Comparison of ENCODE assay signal across 11 cellular contexts in genomic region chr22:23762866-23763578, GRCh38. TPM values are rescaled to one million over a fixed set of nuclear protein-coding genes. Genes with fewer than 3 reads are reported as not detected.
A peak's percentile ranks its signal among the peaks of the same experiment; 100 is the strongest.
DNase-seq lines count a peak whose midpoint lies in the region; ATAC-seq and TF ChIP-seq lines count a peak whose summit lies in the region.
"Had no signal": no experiment of that assay in that cellular context is flagged by ENCODE, and none has a peak within 500 bp of the region (broad histone marks: within the 10 kb centered on the region; RNA-seq: fewer than 3 reads in every experiment).

Gene C22orf15 (plus strand): TSS chr22:23762990. CDS start chr22:23763307, 317 bp downstream.

- peak; percentile 42 to 51 for ATAC-seq in naive thymus-derived CD8-positive, alpha-beta T cell
- no peak for ATAC-seq in GM18870 (IDR thresholded peaks at IDR 0.05; ENCODE audit: unreplicated experiment)
- ATAC-seq in GM18517 (IDR thresholded peaks at IDR 0.05; ENCODE audit: unreplicated experiment), result no peak

- peak within 1 kb of the TSS in 2 of 7 donors; percentile 25 to 31 for H3K27ac Mint-ChIP-seq in CD14-positive monocyte
- peak within 1 kb of the TSS; percentile 86 to 95 (median 92) for H3K27ac Mint-ChIP-seq in naive thymus-derived CD8-positive, alpha-beta T cell

- peaks cover 14% of the 10 kb centered on the region for H3K36me3 ChIP-seq in HUES6 (ENCODE audit: control insufficient read depth, insufficient read depth, low read length)
- H3K36me3 ChIP-seq in ascending aorta, result no peaks in the 10 kb centered on the region
- H3K36me3 ChIP-seq: adrenal gland had no signal

- H3K4me1 ChIP-seq in HUES6 (ENCODE audit: control insufficient read depth, insufficient read depth, low read length), result peaks cover 27% of the 10 kb centered on the region
- H3K4me1 ChIP-seq in ascending aorta, result peaks cover 9 to 15% of the 10 kb centered on the region in 2 donors

- no peaks in the 10 kb centered on the region for H3K9me3 ChIP-seq in HUES6 (ENCODE audit: control insufficient read depth, insufficient read depth, low read depth, low read length)
- no peaks in the 10 kb centered on the region for H3K9me3 ChIP-seq in ascending aorta
- H3K9me3 ChIP-seq: adrenal gland had no signal

- H3K27me3 ChIP-seq in HUES6 (ENCODE audit: control insufficient read depth, insufficient read depth, low read length) (no peaks in the 10 kb centered on the region), ascending aorta (no peaks in the 10 kb centered on the region)
- H3K27me3 ChIP-seq: adrenal gland had no signal

- TF ChIP-seq CTCF in CD14-positive monocyte (IDR thresholded peaks at IDR 0.05) (no peak), ascending aorta (IDR thresholded peaks at IDR 0.05) (no peak)

- peaks cover 11 to 13% of the 10 kb centered on the region in 2 donors for H3K36me3 Mint-ChIP-seq in CD14-positive monocyte
- peaks cover 0 to 2% (median 0%) of the 10 kb centered on the region in 3 donors for H3K36me3 Mint-ChIP-seq in naive thymus-derived CD8-positive, alpha-beta T cell

- H3K4me1 Mint-ChIP-seq in CD14-positive monocyte, result peaks cover 47% of the 10 kb centered on the region
- H3K4me1 Mint-ChIP-seq in naive thymus-derived CD8-positive, alpha-beta T cell, result peaks cover 18 to 52% (median 50%) of the 10 kb centered on the region in 4 donors

- DNase-seq in CD14-positive monocyte (ENCODE audit: low spot score) (no peak), ascending aorta (ENCODE audit: low spot score in 2 of 2) (no peak), NCI-H446 treated with DMSO at 0.1 percent for 48 hours (lab: John Stamatoyannopoulos, UW) (no peak), OCI-M1 (lab: John Stamatoyannopoulos, UW) (no peak)
- DNase-seq in naive thymus-derived CD8-positive, alpha-beta T cell, result peak in 6 of 10 donors; percentile 13 to 63 (median 36)
- DNase-seq: adrenal gland, NCI-H2029 treated with DMSO at 0.1 percent for 48 hours had no signal

- peaks cover 0 to 2% (median 0%) of the 10 kb centered on the region in 3 donors for H3K27me3 Mint-ChIP-seq in CD14-positive monocyte (ENCODE audit: low read depth in 3 of 3)
- H3K27me3 Mint-ChIP-seq in naive thymus-derived CD8-positive, alpha-beta T cell, result no peaks in the 10 kb centered on the region

- H3K9ac ChIP-seq in HUES6 (ENCODE audit: low read length), result peak within 1 kb of the TSS; percentile 21

- POLR2A ChIA-PET in naive thymus-derived CD8-positive, alpha-beta T cell (lab: Charles Lee), result interaction anchor here (0.6 to 8.2 kb wide), 9 partner anchors 9 to 151 kb away, joined by 4 to 65 read pairs (median 6); partner anchors contain the start of genes MIF, MMP11, SLC2A11 and SMARCB1

- H3K27ac ChIP-seq in HUES6 (ENCODE audit: low read depth, low read length) (no peak within 1 kb of the TSS), ascending aorta (no peak within 1 kb of the TSS)
- H3K27ac ChIP-seq: adrenal gland had no signal

- peak within 1 kb of the TSS; percentile 70 to 86 for H3K4me3 Mint-ChIP-seq in CD14-positive monocyte
- peak within 1 kb of the TSS; percentile 75 to 89 (median 84) for H3K4me3 Mint-ChIP-seq in naive thymus-derived CD8-positive, alpha-beta T cell

- intact Hi-C loops in CD14-positive monocyte (cut with micrococcal nuclease) (no loop called here), ascending aorta (cut with DNase I) (no loop called here)

- peaks cover 0 to under 1% (median 0%) of the 10 kb centered on the region in 7 donors for H3K9me3 Mint-ChIP-seq in CD14-positive monocyte
- no peaks in the 10 kb centered on the region for H3K9me3 Mint-ChIP-seq in naive thymus-derived CD8-positive, alpha-beta T cell

- H3K4me3 ChIP-seq in HUES6 (ENCODE audit: low read depth, low read length), result no peak within 1 kb of the TSS
- peak within 1 kb of the TSS; percentile 16 to 57 for H3K4me3 ChIP-seq in ascending aorta
- H3K4me3 ChIP-seq: adrenal gland had no signal

RNA-seq across cellular contexts. Expression of gene C22orf15, which starts in this region (rescaled TPM):
- polyA plus RNA-seq in CD14-positive monocyte, result under 1 TPM in 1 of 2 donors, not detected in 1; 0.29 TPM
- not detected for total RNA-seq in ascending aorta
- 1 to 10 TPM; 4.1 to 5.4 TPM for total RNA-seq in naive thymus-derived CD8-positive, alpha-beta T cell
- polyA plus RNA-seq in naive thymus-derived CD8-positive, alpha-beta T cell, result 1 to 10 TPM in 1 of 3 donors, under 1 TPM in 2; 0.42 to 1.7 (median 0.81) TPM
- total RNA-seq: myocyte had no signal

Comparison
In these comparisons a context has a peak if more than half of its experiments do, and no peak if none do; other contexts are left out.
1. DNase-seq: peak in naive thymus-derived CD8-positive, alpha-beta T cell (6 of 10); none in CD14-positive monocyte (single experiment), ascending aorta (0 of 2), NCI-H446 treated with DMSO at 0.1 percent for 48 hours (single experiment) and OCI-M1 (single experiment).
2. ATAC-seq: peak in naive thymus-derived CD8-positive, alpha-beta T cell (2 of 2); none in GM18870 (single experiment) and GM18517 (single experiment).